Comparison of ENCODE assay signal across 1 cellular context in genomic region chr19:30228113-30228725, GRCh38.
TF ChIP-seq lines count a peak whose summit lies in the region.

No MANE protein-coding gene starts in this region.

TF ChIP-seq in HCT116, 20 proteins besides CTCF, POLR2A, EP300 and RAD21 (continued from another document):
- no peak for TF ChIP-seq ZBTB33 (IDR thresholded peaks at IDR 0.05; ENCODE audit: extremely low read depth, insufficient replicate concordance, low read length)
- no peak for TF ChIP-seq POLR2AphosphoS5 (IDR thresholded peaks at IDR 0.05; ENCODE audit: low read depth, low read length)
- TF ChIP-seq ZFX (IDR thresholded peaks at IDR 0.05) = no peak
- TF ChIP-seq REST (IDR thresholded peaks at IDR 0.05; ENCODE audit: low read depth) = no peak
- TF ChIP-seq YY1 (IDR thresholded peaks at IDR 0.05; ENCODE audit: extremely low read depth, insufficient replicate concordance, low read depth, low read length) = no peak
- no peak for TF ChIP-seq SIN3A (IDR thresholded peaks at IDR 0.05; ENCODE audit: low read depth)
- no peak for TF ChIP-seq FOSL1 (IDR thresholded peaks at IDR 0.05; ENCODE audit: low read depth)
- TF ChIP-seq CBX3 (IDR thresholded peaks at IDR 0.05; ENCODE audit: low read depth) = no peak
TF ChIP-seq in HCT116: peak in this region for 0.
